1 cellular context compared by ENCODE assay signal in the genomic region with DNA sequence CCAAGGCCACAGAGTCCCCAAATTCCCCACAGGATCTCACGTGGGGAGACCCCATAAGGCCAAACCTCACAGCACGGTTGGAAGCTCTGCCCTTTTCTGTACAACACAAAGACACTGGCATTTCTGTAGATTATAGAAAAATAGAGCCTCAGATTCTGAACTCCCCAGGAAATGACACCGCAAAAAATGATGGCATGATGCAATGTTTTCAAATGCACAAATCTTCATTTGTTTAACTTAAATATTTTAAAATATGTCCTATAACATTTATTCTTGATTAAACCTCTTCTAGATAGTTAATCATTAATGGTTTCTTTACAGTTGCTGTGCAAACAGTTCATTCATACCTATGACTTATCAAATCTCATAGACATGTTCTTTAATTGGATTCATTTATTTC.
TF ChIP-seq lines count a peak whose summit lies in the region.

No MANE protein-coding gene starts in this region.

TF ChIP-seq in K562, 482 proteins besides CTCF, POLR2A, EP300 and RAD21 (continued from another document):
- TF ChIP-seq, protein P1, sequence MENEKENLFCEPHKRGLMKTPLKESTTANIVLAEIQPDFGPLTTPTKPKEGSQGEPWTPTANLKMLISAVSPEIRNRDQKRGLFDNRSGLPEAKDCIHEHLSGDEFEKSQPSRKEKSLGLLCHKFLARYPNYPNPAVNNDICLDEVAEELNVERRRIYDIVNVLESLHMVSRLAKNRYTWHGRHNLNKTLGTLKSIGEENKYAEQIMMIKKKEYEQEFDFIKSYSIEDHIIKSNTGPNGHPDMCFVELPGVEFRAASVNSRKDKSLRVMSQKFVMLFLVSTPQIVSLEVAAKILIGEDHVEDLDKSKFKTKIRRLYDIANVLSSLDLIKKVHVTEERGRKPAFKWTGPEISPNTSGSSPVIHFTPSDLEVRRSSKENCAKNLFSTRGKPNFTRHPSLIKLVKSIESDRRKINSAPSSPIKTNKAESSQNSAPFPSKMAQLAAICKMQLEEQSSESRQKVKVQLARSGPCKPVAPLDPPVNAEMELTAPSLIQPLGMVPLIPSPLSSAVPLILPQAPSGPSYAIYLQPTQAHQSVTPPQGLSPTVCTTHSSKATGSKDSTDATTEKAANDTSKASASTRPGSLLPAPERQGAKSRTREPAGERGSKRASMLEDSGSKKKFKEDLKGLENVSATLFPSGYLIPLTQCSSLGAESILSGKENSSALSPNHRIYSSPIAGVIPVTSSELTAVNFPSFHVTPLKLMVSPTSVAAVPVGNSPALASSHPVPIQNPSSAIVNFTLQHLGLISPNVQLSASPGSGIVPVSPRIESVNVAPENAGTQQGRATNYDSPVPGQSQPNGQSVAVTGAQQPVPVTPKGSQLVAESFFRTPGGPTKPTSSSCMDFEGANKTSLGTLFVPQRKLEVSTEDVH (IDR thresholded peaks at IDR 0.05; ENCODE audit: low read depth, partially characterized antibody), result no peak
- TF ChIP-seq ZNF232 (CRISPR knock-in tag; IDR thresholded peaks at IDR 0.05) (no peak), NFE2 (IDR thresholded peaks at IDR 0.05; ENCODE audit: low read depth) (peak; percentile 37; the same call in 1 of the 2 replicates)
